8 cellular contexts compared by ENCODE assay signal in the genomic region with DNA sequence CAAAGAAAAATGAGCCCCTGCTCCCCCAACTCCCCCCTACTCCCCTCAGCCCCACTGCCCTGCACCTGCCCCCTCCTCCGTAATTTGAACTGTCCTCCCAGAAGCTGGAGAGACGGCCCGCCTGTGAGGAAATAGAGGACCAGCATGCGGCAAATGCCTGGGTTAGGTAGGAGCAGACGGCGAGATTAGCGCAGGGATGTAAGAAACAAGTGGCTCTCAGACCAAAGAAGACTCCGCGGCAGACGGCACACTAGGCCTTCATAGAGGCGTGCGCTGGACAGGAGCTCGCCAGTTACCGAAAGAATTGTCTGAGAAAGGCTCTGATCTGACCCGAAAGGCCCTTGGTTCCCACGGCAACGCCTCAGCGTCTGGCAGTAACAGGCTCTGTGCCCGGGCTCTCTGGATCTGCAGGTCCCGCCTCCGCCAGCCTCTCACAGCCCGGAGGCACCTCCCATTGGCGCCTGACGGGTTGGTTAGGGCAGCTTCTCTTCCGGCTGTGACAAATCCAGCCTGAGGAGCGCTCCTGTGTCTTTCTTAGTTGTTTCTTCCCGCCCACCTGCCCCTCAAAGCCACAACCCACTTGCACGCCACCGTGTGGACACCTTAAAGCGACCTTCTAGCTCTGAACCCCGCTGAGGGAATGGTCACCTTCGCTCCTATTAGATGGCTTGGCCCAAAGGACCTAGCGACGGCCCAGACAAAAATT. TPM values are rescaled to one million over a fixed set of nuclear protein-coding genes. Genes with fewer than 3 reads are reported as not detected.
DNase-seq lines count a peak whose midpoint lies in the region; ATAC-seq, FAIRE-seq and TF ChIP-seq lines count a peak whose summit lies in the region.
"Not testable (repeated sequence)": the region's sequence is repeated elsewhere in the genome, so short reads cannot be mapped to it uniquely, and the experiment has no call there.

No MANE protein-coding gene starts in this region.

- peak; percentile 4 for DNase-seq in AG10803 (ENCODE audit: low read depth)
- DNase-seq in GM13977 (ENCODE audit: low spot score); NT2/D1 (ENCODE audit: low read depth, low spot score); coronary artery (ENCODE audit: low spot score); Right ventricle myocardium inferior (ENCODE audit: missing footprints); HepG2 (ENCODE audit: low spot score); sciatic nerve (ENCODE audit: low spot score): not testable (repeated sequence)
- DNase-seq in activated T-cell treated with anti-CD3 and anti-CD28 coated beads, Interleukin-2, amount 50 U/mL, for 48 hours: peak; percentile 26 to 32

- not testable (repeated sequence) for H3K4me3 ChIP-seq in AG10803 (ENCODE audit: low read length); HepG2 (replicated peaks in 1 of 3; ENCODE audit: insufficient read depth in 1 of 3, low read depth in 2 of 3, low read length in 3 of 3)
- H3K4me3 ChIP-seq in NT2/D1 (ENCODE audit: insufficient read length, low read depth): peak overlapping the region; percentile 47
- peak overlapping the region; percentile 28 for H3K4me3 ChIP-seq in coronary artery

- POLR2A ChIA-PET in HepG2 (lab: Yijun Ruan, JAX): not testable (repeated sequence)

- H3K27ac ChIP-seq in coronary artery; HepG2 (ENCODE audit: extremely low read length, insufficient read depth, low read length): not testable (repeated sequence)

- H3K79me2 ChIP-seq in HepG2 (ENCODE audit: insufficient read depth, low read length): not testable (repeated sequence)

- H3K9me3 ChIP-seq in NT2/D1 (ENCODE audit: insufficient read depth, low read length): not testable (repeated sequence)
- peaks cover 82% of the 10 kb centered on the region for H3K9me3 ChIP-seq in HepG2 (ENCODE audit: low read length)

- CTCF ChIA-PET in HepG2 (lab: Yijun Ruan, JAX; ENCODE audit: low intra/inter-chr PET ratio, low total read pairs): not testable (repeated sequence)

- ATAC-seq in Right ventricle myocardium inferior (peak; percentile 96), HepG2 (peak; percentile 84), sciatic nerve (peak; percentile 93)

- TF ChIP-seq POLR2A in HepG2 (IDR thresholded peaks at IDR 0.05; ENCODE audit: insufficient read depth in 1 of 2, low read depth in 2 of 2, low read length in 2 of 2): not testable (repeated sequence)

- H4K20me1 ChIP-seq in HepG2 (ENCODE audit: insufficient read depth, low read length): not testable (repeated sequence)

- not testable (repeated sequence) for H3K4me2 ChIP-seq in HepG2 (ENCODE audit: low read depth, low read length)

- TF ChIP-seq RAD21 in HepG2 (CRISPR knock-in tag; IDR thresholded peaks at IDR 0.05): not testable (repeated sequence)

- not testable (repeated sequence) for H3K9ac ChIP-seq in NT2/D1 (ENCODE audit: insufficient read length, low read depth); HepG2 (ENCODE audit: insufficient read depth, low read depth, low read length)

- H2AFZ ChIP-seq in HepG2 (ENCODE audit: low read length): not testable (repeated sequence)

- intact Hi-C loops in Right ventricle myocardium inferior (cut with DNase I); HepG2 (cut with micrococcal nuclease; ENCODE audit: unreplicated experiment); sciatic nerve (cut with DNase I): not testable (repeated sequence)

- FAIRE-seq in HepG2 (lab: Jason Lieb, UNC): not testable (repeated sequence)

- not testable (repeated sequence) for H3K27me3 ChIP-seq in NT2/D1 (ENCODE audit: insufficient read depth, insufficient read length); HepG2 (ENCODE audit: control insufficient read depth in 1 of 2, insufficient read depth in 2 of 2, low read length in 2 of 2)

- H3K4me1 ChIP-seq in NT2/D1 (ENCODE audit: insufficient read depth, insufficient read length); HepG2 (ENCODE audit: insufficient read depth, low read length): not testable (repeated sequence)

- BruUV-seq in HepG2 (replicated peaks; lab: Mats Ljungman, UMichigan): not testable (repeated sequence)

- TF ChIP-seq EP300 in HepG2 (IDR thresholded peaks at IDR 0.05; ENCODE audit: low read depth in 2 of 2, low read length in 2 of 2); HepG2 (CRISPR knock-in tag; IDR thresholded peaks at IDR 0.05; ENCODE audit: borderline replicate concordance): not testable (repeated sequence)

- in situ Hi-C loops in GM13977 (cut with MboI; ENCODE audit: low pct_unique_long_range_greater_than_20kb, low sequenced_read_pairs, unreplicated experiment); HepG2 (cut with HindIII; ENCODE audit: extremely low pct_ligation_motif_present, low pct_unique_long_range_greater_than_20kb): not testable (repeated sequence)

- H3K36me3 ChIP-seq in NT2/D1 (ENCODE audit: insufficient read depth, insufficient read length, low read length); HepG2 (replicated peaks in 1 of 2; ENCODE audit: control insufficient read depth in 1 of 2, insufficient read depth in 2 of 2, low read length in 2 of 2): not testable (repeated sequence)

- WGBS in HepG2 (ENCODE audit: low lambda C conversion rate): 72% methylated on average over 17 of the region's 34 CpGs

- not testable (repeated sequence) for TF ChIP-seq CTCF in AG10803 (conservative IDR thresholded peaks at IDR 0.05; ENCODE audit: low read length); coronary artery (IDR thresholded peaks at IDR 0.05); HepG2 (CRISPR knock-in tag; IDR thresholded peaks at IDR 0.05)
- TF ChIP-seq CTCF in GM13977 (IDR thresholded peaks at IDR 0.05; ENCODE audit: extremely low read depth, insufficient read depth, missing control alignments): peak; percentile 17

RNA-seq across cellular contexts. Expression of gene ZNF850, which starts 19.0 kb away (rescaled TPM):
- total RNA-seq in Right ventricle myocardium inferior (4.1 TPM), HepG2 (2016; rRNA removed; fragmentation: Illumina TruSeq; extraction: Trizol) (6.6 and 11.4 TPM in 2 replicates), sciatic nerve (4.5 TPM)
- 0.79 and 1.0 TPM in 2 replicates for total RNA-seq in HepG2 (2016; cell fraction: cytosol; rRNA removed; fragmentation: Illumina TruSeq; extraction: Trizol; ENCODE audit: low read depth)
- 6.5 and 11.8 TPM in 2 replicates for total RNA-seq in HepG2 (2016; cell fraction: insoluble cytoplasmic fraction; rRNA removed; fragmentation: Illumina TruSeq; extraction: Trizol)
- 2.2 and 3.3 TPM in 2 replicates for total RNA-seq in HepG2 (2016; cell fraction: membrane; rRNA removed; fragmentation: Illumina TruSeq; extraction: Trizol)
- total RNA-seq in HepG2 (2016; cell fraction: nucleus; rRNA removed; fragmentation: Illumina TruSeq; extraction: Trizol): 4.2 and 4.8 TPM in 2 replicates
- 0.78 and 0.81 TPM in 2 replicates for polyA plus RNA-seq in HepG2 (2011; rRNA removed)
- 0.71 and 1.00 TPM in 2 replicates for polyA plus RNA-seq in HepG2 (2011; cell fraction: cytosol; rRNA removed)
- polyA plus RNA-seq in HepG2 (2011; cell fraction: nucleus; rRNA removed): 0.55 and 1.7 TPM in 2 replicates
- polyA plus RNA-seq in HepG2 (2012): 0.35 and 0.52 TPM in 2 replicates
- polyA plus RNA-seq in HepG2 (2016; cell fraction: cytosol; fragmentation: Illumina TruSeq; extraction: Trizol; ENCODE audit: low read depth): 0.07 and 0.38 TPM in 2 replicates
- 1.7 and 1.8 TPM in 2 replicates for polyA plus RNA-seq in HepG2 (2016; cell fraction: insoluble cytoplasmic fraction; fragmentation: Illumina TruSeq; extraction: Trizol; ENCODE audit: low read depth)
- 0.50 and 0.65 TPM in 2 replicates for polyA plus RNA-seq in HepG2 (2016; cell fraction: membrane; fragmentation: Illumina TruSeq; extraction: Trizol; ENCODE audit: low read depth)
- 3.2 and 3.3 TPM in 2 replicates for polyA plus RNA-seq in HepG2 (2016; cell fraction: nucleus; fragmentation: Illumina TruSeq; extraction: Trizol; ENCODE audit: insufficient read depth, low read depth)
- 2.6 TPM in 1 of 2 replicates, not detected in the other for polyA minus RNA-seq in HepG2 (2011; rRNA and poly(A)+ RNA removed; ENCODE audit: low replicate concordance)
- 1.6 and 2.0 TPM in 2 replicates for polyA minus RNA-seq in HepG2 (2011; cell fraction: cytosol; rRNA and poly(A)+ RNA removed)
- 3.2 and 4.5 TPM in 2 replicates for polyA minus RNA-seq in HepG2 (2011; cell fraction: nucleus; rRNA and poly(A)+ RNA removed)

RNA-seq across cellular contexts. Expression of gene ZNF790, which starts 46.6 kb away (rescaled TPM):
- total RNA-seq in Right ventricle myocardium inferior: 8.3 TPM
- 5.3 and 8.5 TPM in 2 replicates for total RNA-seq in HepG2 (2016; rRNA removed; fragmentation: Illumina TruSeq; extraction: Trizol)
- total RNA-seq in HepG2 (2016; cell fraction: cytosol; rRNA removed; fragmentation: Illumina TruSeq; extraction: Trizol; ENCODE audit: low read depth): 0.53 and 1.6 TPM in 2 replicates
- 5.9 and 7.8 TPM in 2 replicates for total RNA-seq in HepG2 (2016; cell fraction: insoluble cytoplasmic fraction; rRNA removed; fragmentation: Illumina TruSeq; extraction: Trizol)
- 2.3 and 2.4 TPM in 2 replicates for total RNA-seq in HepG2 (2016; cell fraction: membrane; rRNA removed; fragmentation: Illumina TruSeq; extraction: Trizol)
- total RNA-seq in HepG2 (2016; cell fraction: nucleus; rRNA removed; fragmentation: Illumina TruSeq; extraction: Trizol): 4.9 and 8.2 TPM in 2 replicates
- polyA plus RNA-seq in HepG2 (2011; rRNA removed): 1.3 and 1.4 TPM in 2 replicates
- 1.1 and 1.6 TPM in 2 replicates for polyA plus RNA-seq in HepG2 (2011; cell fraction: cytosol; rRNA removed)
- polyA plus RNA-seq in HepG2 (2011; cell fraction: nucleus; rRNA removed): 1.00 and 1.8 TPM in 2 replicates
- polyA plus RNA-seq in HepG2 (2012): 2.2 and 3.4 TPM in 2 replicates
- 0.18 and 0.33 TPM in 2 replicates for polyA plus RNA-seq in HepG2 (2016; cell fraction: cytosol; fragmentation: Illumina TruSeq; extraction: Trizol; ENCODE audit: low read depth)
- 3.4 TPM in 2 replicates for polyA plus RNA-seq in HepG2 (2016; cell fraction: insoluble cytoplasmic fraction; fragmentation: Illumina TruSeq; extraction: Trizol; ENCODE audit: low read depth)
- 0.36 and 0.84 TPM in 2 replicates for polyA plus RNA-seq in HepG2 (2016; cell fraction: membrane; fragmentation: Illumina TruSeq; extraction: Trizol; ENCODE audit: low read depth)
- 3.5 and 4.3 TPM in 2 replicates for polyA plus RNA-seq in HepG2 (2016; cell fraction: nucleus; fragmentation: Illumina TruSeq; extraction: Trizol; ENCODE audit: insufficient read depth, low read depth)
- 1.0 TPM in 1 of 2 replicates, not detected in the other for polyA minus RNA-seq in HepG2 (2011; rRNA and poly(A)+ RNA removed; ENCODE audit: low replicate concordance)
- 1.5 and 2.0 TPM in 2 replicates for polyA minus RNA-seq in HepG2 (2011; cell fraction: cytosol; rRNA and poly(A)+ RNA removed)
- polyA minus RNA-seq in HepG2 (2011; cell fraction: nucleus; rRNA and poly(A)+ RNA removed): 10.2 and 13.6 TPM in 2 replicates
- total RNA-seq in sciatic nerve: 12.9 TPM

RNA-seq across cellular contexts. Expression of gene ZNF345, which starts 59.1 kb away (rescaled TPM):
- total RNA-seq in Right ventricle myocardium inferior (3.1 TPM), HepG2 (2016; rRNA removed; fragmentation: Illumina TruSeq; extraction: Trizol) (2.9 and 3.0 TPM in 2 replicates), sciatic nerve (9.7 TPM)
- 0.62 and 1.2 TPM in 2 replicates for total RNA-seq in HepG2 (2016; cell fraction: cytosol; rRNA removed; fragmentation: Illumina TruSeq; extraction: Trizol; ENCODE audit: low read depth)
- total RNA-seq in HepG2 (2016; cell fraction: insoluble cytoplasmic fraction; rRNA removed; fragmentation: Illumina TruSeq; extraction: Trizol): 3.0 and 3.7 TPM in 2 replicates
- 1.2 and 1.3 TPM in 2 replicates for total RNA-seq in HepG2 (2016; cell fraction: membrane; rRNA removed; fragmentation: Illumina TruSeq; extraction: Trizol)
- total RNA-seq in HepG2 (2016; cell fraction: nucleus; rRNA removed; fragmentation: Illumina TruSeq; extraction: Trizol): 3.0 and 4.5 TPM in 2 replicates
- polyA plus RNA-seq in HepG2 (2011; rRNA removed): 2.6 TPM in 2 replicates
- polyA plus RNA-seq in HepG2 (2011; cell fraction: cytosol; rRNA removed): 0.86 and 1.6 TPM in 2 replicates
- 3.9 and 8.2 TPM in 2 replicates for polyA plus RNA-seq in HepG2 (2011; cell fraction: nucleus; rRNA removed)
- 2.7 and 3.4 TPM in 2 replicates for polyA plus RNA-seq in HepG2 (2012)
- 0.19 TPM in 1 of 2 replicates, not detected in the other for polyA plus RNA-seq in HepG2 (2016; cell fraction: cytosol; fragmentation: Illumina TruSeq; extraction: Trizol; ENCODE audit: low read depth)
- 1.9 and 2.2 TPM in 2 replicates for polyA plus RNA-seq in HepG2 (2016; cell fraction: insoluble cytoplasmic fraction; fragmentation: Illumina TruSeq; extraction: Trizol; ENCODE audit: low read depth)
- polyA plus RNA-seq in HepG2 (2016; cell fraction: membrane; fragmentation: Illumina TruSeq; extraction: Trizol; ENCODE audit: low read depth): 0.68 and 0.76 TPM in 2 replicates
- polyA plus RNA-seq in HepG2 (2016; cell fraction: nucleus; fragmentation: Illumina TruSeq; extraction: Trizol; ENCODE audit: insufficient read depth, low read depth): 5.4 and 5.8 TPM in 2 replicates
- polyA minus RNA-seq in HepG2 (2011; rRNA and poly(A)+ RNA removed; ENCODE audit: low replicate concordance): 1.2 TPM in 1 of 2 replicates, not detected in the other
- polyA minus RNA-seq in HepG2 (2011; cell fraction: cytosol; rRNA and poly(A)+ RNA removed): 1.8 and 1.9 TPM in 2 replicates
- polyA minus RNA-seq in HepG2 (2011; cell fraction: nucleus; rRNA and poly(A)+ RNA removed): 3.7 and 5.8 TPM in 2 replicates
